8 cellular contexts compared by ENCODE assay signal in the genomic region with DNA sequence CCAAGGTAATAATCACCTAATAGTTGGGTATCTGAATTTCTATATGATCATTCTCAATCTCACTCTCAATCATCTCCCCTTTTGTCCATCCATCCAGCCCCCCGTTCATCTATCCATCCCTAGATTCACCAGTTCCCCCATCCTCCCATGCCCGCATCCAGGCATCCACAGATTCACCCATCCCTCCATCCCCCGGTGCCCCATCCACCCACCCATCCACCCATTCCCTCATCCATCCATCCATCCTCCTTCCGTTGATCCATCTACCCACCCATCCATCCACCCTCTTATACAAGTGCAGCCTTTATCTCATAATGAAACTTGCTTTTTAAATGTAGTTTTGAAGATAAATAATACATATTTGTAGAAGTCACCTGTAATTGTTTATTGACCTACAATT.
"Had no signal": no experiment of that assay in that cellular context is flagged by ENCODE, and none has a peak within 500 bp of the region (broad histone marks: within the 10 kb centered on the region; RNA-seq: fewer than 3 reads in every experiment).

No MANE protein-coding gene starts in this region.

- H3K4me2 ChIP-seq: GM23338 had no signal

- H3K9me3 ChIP-seq: HAP-1 had no signal

- H3K36me3 ChIP-seq: HAP-1 had no signal

- H3K4me3 ChIP-seq: GM23248, GM23338, HAP-1 had no signal

- DNase-seq: GM23248, GOT3, H7, H9, HCEC 1CT, HFFc6 had no signal

- H3K27ac ChIP-seq: GM23248 had no signal

- H3K9ac ChIP-seq: GM23248 had no signal
